Comparison of ENCODE assay signal across 15 cellular contexts in the genomic region with DNA sequence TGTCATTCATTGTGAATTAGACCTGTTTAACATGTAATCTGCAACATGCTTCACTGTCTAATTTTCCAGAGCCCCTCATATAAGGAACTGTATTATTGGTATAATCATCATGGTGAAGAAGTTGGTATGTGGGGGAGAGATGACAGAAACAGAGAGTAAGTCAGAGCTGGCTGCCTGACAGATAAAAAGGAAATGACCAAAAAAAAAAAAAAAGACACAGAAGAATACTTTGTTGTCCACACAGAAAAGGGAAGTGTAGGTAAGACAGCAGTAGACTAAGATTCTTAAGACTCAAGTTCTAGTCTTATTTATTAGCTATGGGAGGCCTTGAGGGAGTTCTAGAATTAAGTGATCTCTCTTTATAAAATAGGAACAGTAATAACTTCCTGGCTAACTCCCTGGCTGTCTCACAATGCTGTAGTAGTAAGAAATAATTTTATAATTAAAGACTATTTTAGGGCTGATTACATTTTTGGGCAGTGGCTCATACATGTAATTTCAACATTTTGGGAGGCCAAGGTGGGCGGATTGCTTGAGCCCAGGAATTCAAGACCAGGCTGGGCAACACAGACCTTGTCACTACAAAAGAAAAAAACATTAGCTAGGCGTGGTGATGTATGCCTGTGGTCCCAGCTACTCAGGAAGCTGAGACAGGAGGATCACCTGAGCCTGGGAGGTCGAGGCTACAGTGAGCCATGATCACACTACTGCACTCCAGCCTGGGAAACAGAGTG.
A peak's percentile ranks its signal among the peaks of the same experiment; 100 is the strongest.
DNase-seq lines count a peak whose midpoint lies in the region; ATAC-seq and TF ChIP-seq lines count a peak whose summit lies in the region.
"Had no signal": no experiment of that assay in that cellular context is flagged by ENCODE, and none has a peak within 500 bp of the region (broad histone marks: within the 10 kb centered on the region; RNA-seq: fewer than 3 reads in every experiment).

No MANE protein-coding gene starts in this region.

- peak; percentile 7 for DNase-seq in SKM-1 treated with dmso at 0.1 percent for 144 hours (lab: John Stamatoyannopoulos, UW; ENCODE audit: unreplicated experiment)
- no peak for DNase-seq in SKM-1 (lab: John Stamatoyannopoulos, UW; ENCODE audit: unreplicated experiment)
- DNase-seq in MCF 10A (ENCODE audit: unreplicated experiment) = peak; percentile 13
- DNase-seq in smooth muscle cell (lab: John Stamatoyannopoulos, UW; ENCODE audit: unreplicated experiment) = no peak
- no peak for DNase-seq in pons (ENCODE audit: low spot score)
- DNase-seq in amniotic stem cell (lab: John Stamatoyannopoulos, UW) = no peak
- no peak for DNase-seq in right cardiac atrium
- DNase-seq: activated T-cell treated with anti-CD3 and anti-CD28 coated beads, Interleukin-2, amount 50 U/mL, for 4 hours; foreskin melanocyte; NCI-H1092; stimulated activated CD4-positive, alpha-beta T cell treated with anti-CD3 and anti-CD28 coated beads, Interleukin-12 subunit alpha, Interleukin-12 subunit beta, amount 100 ng/mL, for 4 hours; testis had no signal

- no peaks in the 10 kb centered on the region for H4K20me1 ChIP-seq in smooth muscle cell (ENCODE audit: low read depth)

- H3K4me2 ChIP-seq in smooth muscle cell = no peak overlapping the region
- H3K4me2 ChIP-seq: A549 had no signal

- H3K9ac ChIP-seq in smooth muscle cell (ENCODE audit: low read depth) = no peak overlapping the region

- H3F3A ChIP-seq in smooth muscle cell (ENCODE audit: low read depth) = no peaks in the 10 kb centered on the region

- peaks cover 8% of the 10 kb centered on the region for H3K9me3 Mint-ChIP-seq in MCF 10A (ENCODE audit: unreplicated experiment)

- H3K79me2 ChIP-seq in smooth muscle cell (ENCODE audit: low read depth) = no peaks in the 10 kb centered on the region

- no peaks in the 10 kb centered on the region for H3K27me3 ChIP-seq in smooth muscle cell (ENCODE audit: low read depth)
- H3K27me3 ChIP-seq in right cardiac atrium (ENCODE audit: control insufficient read depth, insufficient read depth) = no peaks in the 10 kb centered on the region
- H3K27me3 ChIP-seq: testis had no signal

- H3K36me3 Mint-ChIP-seq in MCF 10A (ENCODE audit: insufficient read depth, unreplicated experiment) = no peaks in the 10 kb centered on the region
- H3K36me3 Mint-ChIP-seq: memory B cell had no signal

- H3K27ac ChIP-seq in smooth muscle cell (ENCODE audit: low read depth) (peak overlapping the region; percentile 19), right cardiac atrium (ENCODE audit: low read length) (no peak overlapping the region)
- H3K27ac ChIP-seq: A549, testis had no signal

- CTCF ChIA-PET in MCF 10A (lab: Yijun Ruan, JAX) = no interaction called here

- no peaks in the 10 kb centered on the region for H3K27me3 Mint-ChIP-seq in MCF 10A (ENCODE audit: insufficient read depth, unreplicated experiment)
- H3K27me3 Mint-ChIP-seq: memory B cell had no signal

- no peak overlapping the region for H3K27ac Mint-ChIP-seq in MCF 10A (ENCODE audit: low read depth, unreplicated experiment)
- H3K27ac Mint-ChIP-seq: memory B cell had no signal

- TF ChIP-seq CTCF in MCF 10A (IDR thresholded peaks at IDR 0.05; ENCODE audit: unreplicated experiment) = no peak
- TF ChIP-seq CTCF in smooth muscle cell (IDR thresholded peaks at IDR 0.05; ENCODE audit: borderline replicate concordance, insufficient read depth, poor library complexity, severe bottlenecking) = no peak

- BruUV-seq in MCF 10A (replicated peaks; lab: Mats Ljungman, UMichigan) = no TSS peak

- H3K4me1 ChIP-seq in smooth muscle cell (ENCODE audit: low read depth) (no peaks in the 10 kb centered on the region), right cardiac atrium (ENCODE audit: control insufficient read depth, insufficient read depth, low read length) (no peaks in the 10 kb centered on the region)
- H3K4me1 ChIP-seq: A549, testis had no signal

- H3K36me3 ChIP-seq in smooth muscle cell (ENCODE audit: low read depth) = no peaks in the 10 kb centered on the region

- POLR2A ChIA-PET in MCF 10A (lab: Yijun Ruan, JAX) = interaction anchor here (1.1 kb wide), 1 partner anchor 46 kb away, joined by 3 read pairs; no protein-coding TSS in a partner anchor

- H3K4me3 ChIP-seq in smooth muscle cell (no peak overlapping the region), right cardiac atrium (ENCODE audit: low read length) (no peak overlapping the region)
- H3K4me3 ChIP-seq: A549, testis had no signal

- peaks cover 6% of the 10 kb centered on the region for H3K4me1 Mint-ChIP-seq in MCF 10A (ENCODE audit: insufficient read depth, unreplicated experiment)
- H3K4me1 Mint-ChIP-seq: memory B cell had no signal

- ATAC-seq in HG03432 (IDR thresholded peaks at IDR 0.05; ENCODE audit: unreplicated experiment) (peak; percentile 64), right cardiac atrium (no peak)
- ATAC-seq: A549; activated T-cell treated with anti-CD3 and anti-CD28 coated beads, Interleukin-2, amount 50 U/mL, for 4 hours had no signal

- intact Hi-C loops in MCF 10A (cut with micrococcal nuclease) (no loop called here), right cardiac atrium (cut with DNase I) (no loop called here)

- H3K4me3 Mint-ChIP-seq in MCF 10A (ENCODE audit: unreplicated experiment) = no peak overlapping the region
- H3K4me3 Mint-ChIP-seq: activated T-cell treated with anti-CD3 and anti-CD28 coated beads, Interleukin-2, amount 50 U/mL, for 4 hours; memory B cell had no signal

- 91% methylated on average over 3 of the region's 3 CpGs for WGBS in smooth muscle cell (ENCODE audit: low lambda C conversion rate)
- WGBS in right cardiac atrium = 89% methylated on average over 3 of the region's 3 CpGs

- no peak overlapping the region for H2AFZ ChIP-seq in smooth muscle cell (ENCODE audit: low read depth)

- no peaks in the 10 kb centered on the region for H3K9me3 ChIP-seq in smooth muscle cell (replicated peaks; ENCODE audit: low read depth)
- no peaks in the 10 kb centered on the region for H3K9me3 ChIP-seq in right cardiac atrium (ENCODE audit: control insufficient read depth, low read length)
- H3K9me3 ChIP-seq: A549, testis had no signal

Comparison
In these comparisons a context has a peak if more than half of its experiments do, and no peak if none do; other contexts are left out.
1. DNase-seq: peak in SKM-1 treated with dmso at 0.1 percent for 144 hours (single experiment) and MCF 10A (single experiment); none in SKM-1 (single experiment), smooth muscle cell (single experiment), pons (single experiment), amniotic stem cell (single experiment) and right cardiac atrium (0 of 3).